In genomic region chr7:134452419-134452827, GRCh38 we compare ENCODE assay signal across 18 cellular contexts. TPM values are rescaled to one million over a fixed set of nuclear protein-coding genes. Genes with fewer than 3 reads are reported as not detected.
DNase-seq lines count a peak whose midpoint lies in the region; ATAC-seq and TF ChIP-seq lines count a peak whose summit lies in the region.
"Had no signal": no experiment of that assay in that cellular context is flagged by ENCODE, and none has a peak within 500 bp of the region (broad histone marks: within the 10 kb centered on the region; RNA-seq: fewer than 3 reads in every experiment).

No MANE protein-coding gene starts in this region.

- TF ChIP-seq CTCF in hepatocyte (IDR thresholded peaks at IDR 0.05; ENCODE audit: poor library complexity) = no peak
- no peak for TF ChIP-seq CTCF in CD8-positive, alpha-beta T cell (IDR thresholded peaks at IDR 0.05)
- no peak for TF ChIP-seq CTCF in lower lobe of right lung (IDR thresholded peaks at IDR 0.05)
- no peak for TF ChIP-seq CTCF in foreskin keratinocyte (conservative IDR thresholded peaks at IDR 0.05)

- peaks cover 14% of the 10 kb centered on the region for H3K79me2 ChIP-seq in hepatocyte

- H3K9me3 ChIP-seq in adipocyte (ENCODE audit: control insufficient read depth, low read length) (no peaks in the 10 kb centered on the region), hepatocyte (ENCODE audit: low read depth) (no peaks in the 10 kb centered on the region), lower lobe of right lung (no peaks in the 10 kb centered on the region)
- no peaks in the 10 kb centered on the region for H3K9me3 ChIP-seq in CD8-positive, alpha-beta T cell (ENCODE audit: low read length)
- H3K9me3 ChIP-seq: mucosa of descending colon had no signal

- H3K4me1 ChIP-seq in adipocyte (ENCODE audit: control insufficient read depth, insufficient read depth, low read length) = peaks cover 38% of the 10 kb centered on the region
- peaks cover 4% of the 10 kb centered on the region for H3K4me1 ChIP-seq in hepatocyte (ENCODE audit: insufficient read depth)
- peaks cover 23% of the 10 kb centered on the region for H3K4me1 ChIP-seq in CD8-positive, alpha-beta T cell (ENCODE audit: insufficient read depth, low read length)
- H3K4me1 ChIP-seq in lower lobe of right lung = peaks cover 26% of the 10 kb centered on the region
- peaks cover 10% of the 10 kb centered on the region for H3K4me1 ChIP-seq in foreskin keratinocyte

- peaks cover 41% of the 10 kb centered on the region for H3K4me1 Mint-ChIP-seq in CD8-positive, alpha-beta T cell (ENCODE audit: low read depth)

- H3K9me3 Mint-ChIP-seq in CD8-positive, alpha-beta T cell = no peaks in the 10 kb centered on the region

- H4K20me1 ChIP-seq in hepatocyte (ENCODE audit: insufficient read depth, poor library complexity, severe bottlenecking) = no peaks in the 10 kb centered on the region

- H3K9me2 ChIP-seq in hepatocyte (replicated peaks; ENCODE audit: insufficient read depth) = no peaks in the 10 kb centered on the region

- intact Hi-C loops in sciatic nerve (cut with DNase I) (no loop called here), lower lobe of right lung (cut with DNase I) (no loop called here)
- intact Hi-C loops in CD8-positive, alpha-beta T cell (cut with DNase I, micrococcal nuclease) = loop anchor here in 1 of 2 experiments (10.0 kb wide), 1 partner anchor 692 kb away; the partner anchor contains the start of gene TMEM140

- H3K27ac ChIP-seq in hepatocyte = no peak overlapping the region
- no peak overlapping the region for H3K27ac ChIP-seq in CD8-positive, alpha-beta T cell (ENCODE audit: low read depth, low read length)
- H3K27ac ChIP-seq in lower lobe of right lung = no peak overlapping the region
- no peak overlapping the region for H3K27ac ChIP-seq in foreskin keratinocyte

- H3K4me3 ChIP-seq in adipocyte (ENCODE audit: low read length) (no peak overlapping the region), hepatocyte (no peak overlapping the region), lower lobe of right lung (no peak overlapping the region)
- no peak overlapping the region for H3K4me3 ChIP-seq in CD8-positive, alpha-beta T cell (ENCODE audit: low read depth, low read length)
- H3K4me3 ChIP-seq: mucosa of descending colon had no signal

- no peak overlapping the region for H3K4me3 Mint-ChIP-seq in CD8-positive, alpha-beta T cell

- ATAC-seq in sciatic nerve (peak; percentile 69), GM18517 (IDR thresholded peaks at IDR 0.05; ENCODE audit: unreplicated experiment) (no peak), lower lobe of right lung (no peak), foreskin keratinocyte (no peak)
- ATAC-seq in CD8-positive, alpha-beta T cell = no peak
- ATAC-seq: activated CD4-positive, CD25-positive, alpha-beta regulatory T cell treated with anti-CD3 and anti-CD28 coated beads, Interleukin-2, amount 50 U/mL, for 24 hours; PC-3 had no signal

- no peaks in the 10 kb centered on the region for H3K27me3 ChIP-seq in adipocyte (replicated peaks; ENCODE audit: control insufficient read depth, insufficient read depth, low read length)
- no peaks in the 10 kb centered on the region for H3K27me3 ChIP-seq in hepatocyte
- H3K27me3 ChIP-seq in CD8-positive, alpha-beta T cell (ENCODE audit: insufficient read depth, low read length) = no peaks in the 10 kb centered on the region
- no peaks in the 10 kb centered on the region for H3K27me3 ChIP-seq in lower lobe of right lung (ENCODE audit: low read depth)
- H3K27me3 ChIP-seq in foreskin keratinocyte = no peaks in the 10 kb centered on the region

- no peak overlapping the region for H3K27ac Mint-ChIP-seq in CD8-positive, alpha-beta T cell

- CTCF ChIA-PET in CD8-positive, alpha-beta T cell (lab: Charles Lee) = interaction anchor here (1.3 to 2.0 kb wide), 2 partner anchors 20 to 62 kb away, joined by 4 to 11 read pairs; no protein-coding TSS in a partner anchor

- H3K9ac ChIP-seq in adipocyte (ENCODE audit: low read length) = no peak overlapping the region

- DNase-seq in EH (ENCODE audit: low read depth) (peak; percentile 44), adipocyte (ENCODE audit: low read depth) (peak; percentile 27), hepatocyte (ENCODE audit: low spot score) (no peak), sciatic nerve (ENCODE audit: low spot score) (no peak), lower lobe of right lung (no peak), foreskin keratinocyte (no peak)
- DNase-seq in CD8-positive, alpha-beta T cell = no peak
- DNase-seq: activated CD8-positive, alpha-beta memory T cell treated with anti-CD3 and anti-CD28 coated beads, Interleukin-2, amount 50 U/mL, for 48 hours; activated naive CD4-positive, alpha-beta T cell treated with anti-CD3 and anti-CD28 coated beads, Interleukin-2, amount 50 U/mL, for 16 hours; DMS 273 treated with DMSO at 0.1 percent for 48 hours; mucosa of descending colon; NCI-H187; NCI-H524; PC-3; stimulated activated CD4-positive, alpha-beta T cell treated with anti-CD3 and anti-CD28 coated beads, Interleukin-1b, Interleukin-23, amount 100 ng/mL, for 48 hours; T-helper 1 cell had no signal

- WGBS in hepatocyte (ENCODE audit: low lambda C conversion rate, missing lambda C conversion rate) = 75% methylated on average over 5 of the region's 5 CpGs

- no peaks in the 10 kb centered on the region for H3K27me3 Mint-ChIP-seq in CD8-positive, alpha-beta T cell (ENCODE audit: low read depth)

- H2AFZ ChIP-seq in hepatocyte = no peak overlapping the region

- peak overlapping the region; percentile 47 for H3K4me2 ChIP-seq in hepatocyte

- POLR2A ChIA-PET in CD8-positive, alpha-beta T cell (lab: Charles Lee) = no interaction called here

- peaks cover 67% of the 10 kb centered on the region for H3K36me3 Mint-ChIP-seq in CD8-positive, alpha-beta T cell

- H3K36me3 ChIP-seq in adipocyte (ENCODE audit: control insufficient read depth, insufficient read depth, low read length, severe bottlenecking) (peaks cover 46% of the 10 kb centered on the region), hepatocyte (replicated peaks; ENCODE audit: insufficient read depth, low read depth) (no peaks in the 10 kb centered on the region), lower lobe of right lung (peaks cover 39% of the 10 kb centered on the region)
- peaks cover 30% of the 10 kb centered on the region for H3K36me3 ChIP-seq in CD8-positive, alpha-beta T cell (ENCODE audit: insufficient read depth, low read length)

RNA-seq across cellular contexts. Expression of gene AKR1B1, which starts 6.5 kb away (rescaled TPM):
- 129 and 146 TPM in 2 replicates for total RNA-seq in hepatocyte
- 342 and 373 TPM in 2 replicates for polyA plus RNA-seq in hepatocyte
- 273 TPM for total RNA-seq in sciatic nerve
- 10 to 100 TPM; 63.9 to 67.6 TPM for total RNA-seq in CD8-positive, alpha-beta T cell
- 109 TPM for total RNA-seq in lower lobe of right lung
- 82.0 and 89.5 TPM in 2 replicates for total RNA-seq in foreskin keratinocyte
- polyA plus RNA-seq in foreskin keratinocyte = 113 and 132 TPM in 2 replicates

Comparison
In these comparisons a context has a peak if more than half of its experiments do, and no peak if none do; other contexts are left out.
1. DNase-seq: peak in EH (single experiment) and adipocyte (single experiment); none in hepatocyte (single experiment), sciatic nerve (single experiment), CD8-positive, alpha-beta T cell (0 of 7), lower lobe of right lung (single experiment) and foreskin keratinocyte (0 of 2).